21 cellular contexts compared by ENCODE assay signal in the genomic region with DNA sequence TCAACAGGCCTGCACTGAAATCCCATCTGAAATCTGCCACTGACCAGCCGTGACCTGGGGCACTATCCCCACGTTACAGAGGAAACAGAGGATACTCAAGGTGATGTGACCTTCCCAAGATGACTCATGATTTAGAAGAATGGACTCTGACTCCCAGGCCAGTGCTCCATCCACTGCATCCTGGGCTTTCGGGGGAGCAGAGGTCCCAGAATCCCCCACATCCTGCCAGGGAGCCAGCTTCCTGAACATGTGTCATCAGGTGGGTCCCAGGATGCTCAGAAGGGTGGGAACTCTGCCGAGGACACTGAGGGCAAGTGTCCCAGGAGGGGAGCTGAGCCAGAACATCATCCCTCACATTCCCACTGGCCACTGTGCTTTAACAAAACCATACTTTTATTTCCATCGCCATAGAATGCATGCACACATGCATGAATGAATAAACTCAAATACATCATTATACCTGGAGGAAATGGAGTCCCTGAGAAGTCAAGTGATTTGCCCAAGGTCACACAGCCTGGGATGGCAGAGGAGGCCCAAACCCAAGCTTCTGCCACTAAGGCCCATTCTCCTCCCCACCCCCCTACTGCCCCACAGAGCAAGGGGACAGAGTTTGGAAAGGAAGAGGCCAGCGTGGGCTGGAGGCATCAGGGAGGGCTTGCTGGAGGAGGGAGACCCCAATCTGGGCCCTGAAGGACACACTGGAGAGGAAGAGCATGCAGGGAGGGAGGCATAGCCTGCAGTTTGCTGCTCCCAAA.
"Had no signal": no experiment of that assay in that cellular context is flagged by ENCODE, and none has a peak within 500 bp of the region (broad histone marks: within the 10 kb centered on the region; RNA-seq: fewer than 3 reads in every experiment).

No MANE protein-coding gene starts in this region.

- DNase-seq: hypothalamus; immature natural killer cell; kidney; left colon; left ventricle myocardium inferior; ovary; right cardiac atrium; stimulated activated CD4-positive, alpha-beta T cell treated with anti-CD3 and anti-CD28 coated beads, Interleukin-4, amount 100 ng/mL, for 24 hours; stimulated activated naive CD4-positive, alpha-beta T cell; stimulated activated naive CD8-positive, alpha-beta T cell treated with anti-CD3 and anti-CD28 coated beads, Interleukin-15, amount 100 ng/mL, for 72 hours; testis; thyroid gland; transverse colon; upper lobe of left lung had no signal

- H3K4me1 Mint-ChIP-seq: immature natural killer cell; memory B cell; naive thymus-derived CD8-positive, alpha-beta T cell; stimulated activated effector memory CD8-positive, alpha-beta T cell treated with anti-CD3 and anti-CD28 coated beads, Interleukin-12 subunit alpha, Interleukin-12 subunit beta, amount 100 ng/mL, for 72 hours; stimulated activated naive CD8-positive, alpha-beta T cell treated with anti-CD3 and anti-CD28 coated beads, Interleukin-15, amount 100 ng/mL, for 72 hours had no signal

- H3K9me3 ChIP-seq: ovary, testis, thyroid gland, transverse colon, upper lobe of left lung had no signal

- H3K4me3 ChIP-seq: left ventricle myocardium inferior, lung, ovary, skin epidermis, testis, thyroid gland, transverse colon, upper lobe of left lung had no signal

- H3K36me3 Mint-ChIP-seq: immature natural killer cell; memory B cell; naive thymus-derived CD8-positive, alpha-beta T cell; stimulated activated effector memory CD8-positive, alpha-beta T cell treated with anti-CD3 and anti-CD28 coated beads, Interleukin-12 subunit alpha, Interleukin-12 subunit beta, amount 100 ng/mL, for 72 hours had no signal

- H3K4me1 ChIP-seq: left ventricle myocardium inferior, testis, thyroid gland, transverse colon, upper lobe of left lung had no signal

- H3K9me3 Mint-ChIP-seq: immature natural killer cell; memory B cell; naive thymus-derived CD8-positive, alpha-beta T cell; stimulated activated effector memory CD8-positive, alpha-beta T cell treated with anti-CD3 and anti-CD28 coated beads, Interleukin-12 subunit alpha, Interleukin-12 subunit beta, amount 100 ng/mL, for 72 hours; stimulated activated naive CD8-positive, alpha-beta T cell treated with anti-CD3 and anti-CD28 coated beads, Interleukin-15, amount 100 ng/mL, for 72 hours had no signal

- ATAC-seq: left colon; naive thymus-derived CD8-positive, alpha-beta T cell; right cardiac atrium; sciatic nerve; stimulated activated effector memory CD8-positive, alpha-beta T cell treated with anti-CD3 and anti-CD28 coated beads, Interleukin-12 subunit alpha, Interleukin-12 subunit beta, amount 100 ng/mL, for 72 hours; stimulated activated naive CD8-positive, alpha-beta T cell treated with anti-CD3 and anti-CD28 coated beads, Interleukin-15, amount 100 ng/mL, for 72 hours had no signal

- H3K27me3 Mint-ChIP-seq: progenitor cell of endocrine pancreas had no signal

- H3K36me3 ChIP-seq: left ventricle myocardium inferior, ovary, thyroid gland, transverse colon, upper lobe of left lung had no signal

- H3K4me3 Mint-ChIP-seq: immature natural killer cell; memory B cell; naive thymus-derived CD8-positive, alpha-beta T cell; stimulated activated effector memory CD8-positive, alpha-beta T cell treated with anti-CD3 and anti-CD28 coated beads, Interleukin-12 subunit alpha, Interleukin-12 subunit beta, amount 100 ng/mL, for 72 hours; stimulated activated naive CD8-positive, alpha-beta T cell treated with anti-CD3 and anti-CD28 coated beads, Interleukin-15, amount 100 ng/mL, for 72 hours had no signal

- H3K27me3 ChIP-seq: ovary, testis, thyroid gland, transverse colon, upper lobe of left lung had no signal

- H3K27ac Mint-ChIP-seq: immature natural killer cell; memory B cell; progenitor cell of endocrine pancreas; stimulated activated effector memory CD8-positive, alpha-beta T cell treated with anti-CD3 and anti-CD28 coated beads, Interleukin-12 subunit alpha, Interleukin-12 subunit beta, amount 100 ng/mL, for 72 hours; stimulated activated naive CD8-positive, alpha-beta T cell treated with anti-CD3 and anti-CD28 coated beads, Interleukin-15, amount 100 ng/mL, for 72 hours had no signal

- H3K27ac ChIP-seq: left ventricle myocardium inferior, ovary, skin epidermis, testis, thyroid gland, transverse colon, upper lobe of left lung had no signal
